In the genomic region with DNA sequence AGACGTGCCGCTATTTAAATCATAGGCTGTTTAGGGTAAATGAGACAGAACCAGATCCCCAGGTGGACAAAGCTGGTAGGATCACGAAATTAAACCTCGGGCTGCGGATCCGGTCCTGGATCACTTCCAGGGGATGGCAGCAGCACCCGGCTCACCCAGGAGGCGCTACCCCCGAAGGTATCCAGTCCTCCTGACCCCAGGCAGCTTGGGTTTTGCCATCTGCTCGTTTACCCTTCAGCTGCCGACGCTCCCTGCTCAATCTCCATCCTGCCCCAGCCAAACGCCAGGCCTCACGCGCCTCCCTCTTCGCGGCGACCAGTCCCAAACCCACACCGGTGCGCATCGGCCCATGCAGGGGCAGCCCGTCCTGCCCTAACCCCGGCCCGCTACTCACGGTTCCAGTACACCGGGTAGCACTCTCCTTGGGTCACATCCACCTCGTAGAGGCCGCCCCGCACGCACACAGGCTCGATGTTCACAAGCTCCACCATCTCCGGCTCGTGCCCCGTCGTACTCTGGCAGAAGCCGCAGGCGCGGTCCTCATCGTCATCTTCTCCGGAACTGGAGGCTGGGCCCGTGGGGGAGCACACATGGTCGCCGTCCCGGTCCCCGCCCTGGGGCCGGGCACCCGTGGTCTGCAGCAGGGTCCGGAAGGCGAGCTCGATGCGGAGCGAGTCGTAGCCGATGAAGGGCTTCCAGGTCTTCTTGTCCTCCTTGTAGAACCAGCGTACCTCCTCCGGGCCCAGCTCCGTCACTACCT, we compare ENCODE assay signal across 8 cellular contexts. TPM values are rescaled to one million over a fixed set of nuclear protein-coding genes. Genes with fewer than 3 reads are reported as not detected.
DNase-seq lines count a peak whose midpoint lies in the region; TF ChIP-seq lines count a peak whose summit lies in the region.

No MANE protein-coding gene starts in this region.

- H3K9me3 ChIP-seq in breast epithelium = no peaks in the 10 kb centered on the region

- intact Hi-C loops in breast epithelium (cut with DNase I; ENCODE audit: low total_unique reads) = no loop called here

- H3K27ac Mint-ChIP-seq in immature natural killer cell = peak overlapping the region; percentile 94 to 99 (median 98)

- H3K27me3 ChIP-seq in breast epithelium = no peaks in the 10 kb centered on the region

- peaks cover 0 to 7% of the 10 kb centered on the region in 2 donors for H3K4me1 ChIP-seq in breast epithelium

- H3K36me3 ChIP-seq in breast epithelium = no peaks in the 10 kb centered on the region

- CTCF ChIA-PET in GM10248 (lab: Yijun Ruan, JAX) = interaction anchor here (1.2 to 3.3 kb wide), 7 partner anchors 9 to 43 kb away, joined by 3 to 11 read pairs (median 4); no protein-coding TSS in a partner anchor

- H3K27ac ChIP-seq in VCaP (peak overlapping the region; percentile 75), breast epithelium (peak overlapping the region; percentile 83 to 85)

- H3K27me3 Mint-ChIP-seq in immature natural killer cell (ENCODE audit: low read depth in 3 of 3) = peaks cover 8 to 27% (median 20%) of the 10 kb centered on the region in 3 donors

- POLR2A ChIA-PET in GM10248 (lab: Yijun Ruan, JAX) = interaction anchor here (0.9 to 1.1 kb wide), 2 partner anchors 10 to 44 kb away, joined by 3 to 4 read pairs; no protein-coding TSS in a partner anchor

- H3K4me3 ChIP-seq in HFF-Myc (replicated peaks; ENCODE audit: low read depth, low read length) (peak overlapping the region; percentile 83), breast epithelium (peak overlapping the region; percentile 75 to 86 (median 83))

- no peak for TF ChIP-seq POLR2A in breast epithelium (IDR thresholded peaks at IDR 0.05)

- peak; percentile 54 for DNase-seq in GM10248 (ENCODE audit: extremely low spot score)
- DNase-seq in HFF-Myc (ENCODE audit: extremely low read depth, low read depth) = peak; percentile 29
- peak; percentile 75 for DNase-seq in NCI-H1092 treated with DMSO at 0.1 percent for 48 hours (lab: John Stamatoyannopoulos, UW)
- DNase-seq in breast epithelium (ENCODE audit: low spot score in 2 of 2) = no peak
- DNase-seq in immature natural killer cell = peak; percentile 76 to 80 (median 78)
- DNase-seq in stimulated activated CD4-positive, alpha-beta T cell treated with anti-CD3 and anti-CD28 coated beads, Interleukin-12 subunit alpha, Interleukin-12 subunit beta, amount 100 ng/mL, for 48 hours (ENCODE audit: low read depth in 2 of 3, low spot score in 1 of 3) = peak; percentile 40 to 65 (median 57)
- DNase-seq in DMS114 treated with DMSO at 0.1 percent for 48 hours (lab: John Stamatoyannopoulos, UW; ENCODE audit: unreplicated experiment) = no peak

- peak overlapping the region; percentile 99 to 100 (median 99) for H3K4me3 Mint-ChIP-seq in immature natural killer cell

- H3K36me3 Mint-ChIP-seq in immature natural killer cell = peaks cover 0 to 6% (median under 1%) of the 10 kb centered on the region in 3 donors

- H3K9me3 Mint-ChIP-seq in immature natural killer cell = no peaks in the 10 kb centered on the region

- TF ChIP-seq CTCF in GM10248 (IDR thresholded peaks at IDR 0.05; ENCODE audit: control extremely low read depth, extremely low read depth, low read depth, missing control alignments) (peak; percentile 26), HFF-Myc (IDR thresholded peaks at IDR 0.05; ENCODE audit: low read depth, low read length, missing control alignments) (no peak), VCaP (conservative IDR thresholded peaks at IDR 0.05) (peak; percentile 45), breast epithelium (IDR thresholded peaks at IDR 0.05) (no peak)

- peaks cover 61 to 66% of the 10 kb centered on the region in 2 donors for H3K4me1 Mint-ChIP-seq in immature natural killer cell

RNA-seq across cellular contexts. Expression of a gene that starts 1.1 kb away (rescaled TPM):
- 10 to 100 TPM; 25.2 to 32.9 (median 26.7) TPM for total RNA-seq in breast epithelium
- 10 to 100 TPM in 1 of 3 donors, 1 to 10 TPM in 2; 4.3 to 10.2 (median 4.5) TPM for polyA plus RNA-seq in immature natural killer cell

Comparison
In these comparisons a context has a peak if more than half of its experiments do, and no peak if none do; other contexts are left out.
1. DNase-seq: peak in GM10248 (single experiment), HFF-Myc (single experiment), NCI-H1092 treated with DMSO at 0.1 percent for 48 hours (single experiment), immature natural killer cell (3 of 3) and stimulated activated CD4-positive, alpha-beta T cell treated with anti-CD3 and anti-CD28 coated beads, Interleukin-12 subunit alpha, Interleukin-12 subunit beta, amount 100 ng/mL, for 48 hours (3 of 3); none in breast epithelium (0 of 2) and DMS114 treated with DMSO at 0.1 percent for 48 hours (single experiment).
2. CTCF ChIP-seq: peak in GM10248 (single experiment) and VCaP (single experiment); none in HFF-Myc (single experiment) and breast epithelium (0 of 3).